In genomic region chr5:1058988-1059883, GRCh38 we compare ENCODE assay signal across 22 cellular contexts. TPM values are rescaled to one million over a fixed set of nuclear protein-coding genes. Genes with fewer than 3 reads are reported as not detected.
DNase-seq lines count a peak whose midpoint lies in the region; ATAC-seq and TF ChIP-seq lines count a peak whose summit lies in the region.
"Had no signal": no experiment of that assay in that cellular context is flagged by ENCODE, and none has a peak within 500 bp of the region (broad histone marks: within the 10 kb centered on the region; RNA-seq: fewer than 3 reads in every experiment).

No MANE protein-coding gene starts in this region.

- H4K8ac ChIP-seq in mesenchymal stem cell (ENCODE audit: low read length) = peak overlapping the region; percentile 13

- no peaks in the 10 kb centered on the region for H3K79me1 ChIP-seq in mesenchymal stem cell (replicated peaks; ENCODE audit: low read length, poor library complexity, severe bottlenecking)

- no peaks in the 10 kb centered on the region for H3K9me3 ChIP-seq in right atrium auricular region
- no peaks in the 10 kb centered on the region for H3K9me3 ChIP-seq in T-helper 17 cell (ENCODE audit: control insufficient read depth, low read length, poor library complexity, severe bottlenecking)
- H3K9me3 ChIP-seq in mesenchymal stem cell (ENCODE audit: control insufficient read depth, low read length) = no peaks in the 10 kb centered on the region
- H3K9me3 ChIP-seq: BLaER1 had no signal

- TF ChIP-seq CTCF in right atrium auricular region (IDR thresholded peaks at IDR 0.05) = no peak

- H3K27me3 Mint-ChIP-seq in T-helper 17 cell = no peaks in the 10 kb centered on the region
- H3K27me3 Mint-ChIP-seq: CD4-positive, CD25-positive, alpha-beta regulatory T cell had no signal

- H3K36me3 ChIP-seq in right atrium auricular region (peaks cover 62% of the 10 kb centered on the region), mesenchymal stem cell (ENCODE audit: control insufficient read depth in 1 of 2, insufficient read depth in 2 of 2, low read depth in 1 of 2, low read length in 2 of 2) (peaks cover 14 to 20% of the 10 kb centered on the region in 2 experiments)

- intact Hi-C loops in Right ventricle myocardium inferior (cut with DNase I) = no loop called here

- peak; percentile 46 for DNase-seq in Right ventricle myocardium inferior (ENCODE audit: missing footprints)
- no peak for DNase-seq in right atrium auricular region (ENCODE audit: low spot score)
- DNase-seq in 8988T = peak; percentile 62
- peak in 1 of 3 donors; percentile 8 for DNase-seq in T-helper 17 cell
- no peak for DNase-seq in mesenchymal stem cell
- DNase-seq in NCI-H774 (lab: John Stamatoyannopoulos, UW) = no peak
- no peak for DNase-seq in OCI-M2 (lab: John Stamatoyannopoulos, UW; ENCODE audit: unreplicated experiment)
- DNase-seq: CD4-positive, CD25-positive, alpha-beta regulatory T cell; GOT3; NCI-H1048; NCI-H1417; NCI-H1694; NCI-H2029 treated with DMSO at 0.1 percent for 48 hours; NCI-H446 treated with DMSO at 0.1 percent for 48 hours; NCI-H526; RPMI8226; SHP77 treated with DMSO at 0.1 percent for 48 hours had no signal

- peak overlapping the region; percentile 5 for H3K4me3 Mint-ChIP-seq in T-helper 17 cell

- 93% methylated on average over 29 of the region's 34 CpGs for WGBS in mesenchymal stem cell

- H4K91ac ChIP-seq in mesenchymal stem cell (ENCODE audit: low read length) = no peak overlapping the region

- H2AK5ac ChIP-seq in mesenchymal stem cell (ENCODE audit: low read length, severe bottlenecking) = no peak overlapping the region

- H3K4me1 Mint-ChIP-seq in T-helper 17 cell = peaks cover 2% of the 10 kb centered on the region
- H3K4me1 Mint-ChIP-seq: CD4-positive, CD25-positive, alpha-beta regulatory T cell had no signal

- ATAC-seq in Right ventricle myocardium inferior (no peak), T-helper 17 cell (no peak), GM18858 (IDR thresholded peaks at IDR 0.05; ENCODE audit: unreplicated experiment) (no peak)
- ATAC-seq: HCT116 had no signal

- H3K27ac ChIP-seq in right atrium auricular region (no peak overlapping the region), mesenchymal stem cell (ENCODE audit: low read length, poor library complexity, severe bottlenecking) (no peak overlapping the region)
- H3K27ac ChIP-seq: BLaER1, HL-60 had no signal

- H3K4me1 ChIP-seq in right atrium auricular region (no peaks in the 10 kb centered on the region), mesenchymal stem cell (ENCODE audit: control insufficient read depth, insufficient read depth, low read depth, low read length) (no peaks in the 10 kb centered on the region)

- no peak overlapping the region for H2BK12ac ChIP-seq in mesenchymal stem cell (ENCODE audit: low read length in 2 of 2)

- no peak overlapping the region for H3K23ac ChIP-seq in mesenchymal stem cell (ENCODE audit: low read length in 2 of 2)

- no peak overlapping the region for H3K14ac ChIP-seq in mesenchymal stem cell (ENCODE audit: low read length in 2 of 2)

- H2BK15ac ChIP-seq in mesenchymal stem cell (ENCODE audit: low read depth, poor library complexity, severe bottlenecking) = no peak overlapping the region

- H3K4me3 ChIP-seq in right atrium auricular region (no peak overlapping the region), mesenchymal stem cell (ENCODE audit: insufficient read depth in 1 of 2, low read depth in 1 of 2, low read length in 2 of 2) (no peak overlapping the region)
- H3K4me3 ChIP-seq: BLaER1 had no signal

- H2AFZ ChIP-seq in mesenchymal stem cell (ENCODE audit: low read depth, low read length) = no peak overlapping the region

- no peak overlapping the region for H3K18ac ChIP-seq in mesenchymal stem cell (ENCODE audit: low read depth in 1 of 2, low read length in 2 of 2)

- no peak overlapping the region for H3K9ac ChIP-seq in mesenchymal stem cell (ENCODE audit: low read length)
- H3K9ac ChIP-seq: BLaER1 had no signal

- H3K36me3 Mint-ChIP-seq in T-helper 17 cell (ENCODE audit: low read depth) = no peaks in the 10 kb centered on the region

- no peaks in the 10 kb centered on the region for H3K27me3 ChIP-seq in right atrium auricular region
- no peaks in the 10 kb centered on the region for H3K27me3 ChIP-seq in mesenchymal stem cell (ENCODE audit: control insufficient read depth in 1 of 2, insufficient read depth in 1 of 2, low read length in 2 of 2)
- H3K27me3 ChIP-seq: BLaER1 had no signal

- H3K27ac Mint-ChIP-seq in T-helper 17 cell = no peak overlapping the region
- H3K27ac Mint-ChIP-seq: CD4-positive, CD25-positive, alpha-beta regulatory T cell had no signal

- H2BK120ac ChIP-seq in mesenchymal stem cell (ENCODE audit: low read depth, low read length) = no peak overlapping the region

- no peak overlapping the region for H2BK5ac ChIP-seq in mesenchymal stem cell (ENCODE audit: low read depth, low read length, poor library complexity, severe bottlenecking)

- no peak overlapping the region for H3K4me2 ChIP-seq in mesenchymal stem cell (ENCODE audit: low read length, poor library complexity, severe bottlenecking)
- H3K4me2 ChIP-seq: BLaER1 had no signal

- no peak overlapping the region for H3K4ac ChIP-seq in mesenchymal stem cell (ENCODE audit: low read depth in 1 of 2, low read length in 2 of 2)

RNA-seq across cellular contexts. Expression of gene NKD2, which starts 50.6 kb away (rescaled TPM):
- total RNA-seq in Right ventricle myocardium inferior (4.4 TPM), right atrium auricular region (1 to 10 TPM; 2.4 to 2.8 TPM), T-helper 17 cell (not detected)
- 6.5 TPM for polyA plus RNA-seq in mesenchymal stem cell (2013, experiment 1 of 2)
- 6.2 TPM for polyA plus RNA-seq in mesenchymal stem cell (2013, experiment 2 of 2)
- total RNA-seq: CD4-positive, CD25-positive, alpha-beta regulatory T cell had no signal
- polyA plus RNA-seq: AG04450; CD4-positive, CD25-positive, alpha-beta regulatory T cell had no signal

RNA-seq across cellular contexts. Expression of gene SLC12A7, which starts 52.6 kb away (rescaled TPM):
- total RNA-seq in Right ventricle myocardium inferior = 179 TPM
- total RNA-seq in right atrium auricular region = 10 to 100 TPM; 28.5 to 42.3 TPM
- total RNA-seq in T-helper 17 cell = 10 to 100 TPM; 36.6 to 88.0 TPM
- polyA plus RNA-seq in mesenchymal stem cell (2013, experiment 1 of 2) = 23.4 TPM
- 22.9 TPM for polyA plus RNA-seq in mesenchymal stem cell (2013, experiment 2 of 2)

Comparison
In these comparisons a context has a peak if more than half of its experiments do, and no peak if none do; other contexts are left out.
1. DNase-seq: peak in Right ventricle myocardium inferior (single experiment) and 8988T (single experiment); none in right atrium auricular region (single experiment), mesenchymal stem cell (single experiment), NCI-H774 (single experiment) and OCI-M2 (single experiment).